ENCODE assay signal across 1 cellular context in genomic region chr5:95811461-95812099, GRCh38.
TF ChIP-seq lines count a peak whose summit lies in the region.

No MANE protein-coding gene starts in this region.

TF ChIP-seq in HepG2, 621 proteins besides CTCF, POLR2A, EP300 and RAD21:
- TF ChIP-seq E2F2 (CRISPR knock-in tag; IDR thresholded peaks at IDR 0.05; ENCODE audit: borderline replicate concordance) (0 out of 2 replicates have a peak, but pooled peaks have one; percentile 25), ARID4A (CRISPR knock-in tag; IDR thresholded peaks at IDR 0.05; ENCODE audit: borderline replicate concordance) (0 out of 2 replicates have a peak, but pooled peaks have one; percentile 19), ZNF788 (CRISPR knock-in tag; IDR thresholded peaks at IDR 0.05; ENCODE audit: borderline replicate concordance) (peak; percentile 52; the same call in 1 of the 2 replicates)
